In genomic region chrX:41116948-41117347, GRCh38 we compare ENCODE assay signal across 9 cellular contexts. TPM values are rescaled to one million over a fixed set of nuclear protein-coding genes. Genes with fewer than 3 reads are reported as not detected.
DNase-seq lines count a peak whose midpoint lies in the region; ATAC-seq, FAIRE-seq and TF ChIP-seq lines count a peak whose summit lies in the region.
"Had no signal": no experiment of that assay in that cellular context is flagged by ENCODE, and none has a peak within 500 bp of the region (broad histone marks: within the 10 kb centered on the region; RNA-seq: fewer than 3 reads in every experiment).

No MANE protein-coding gene starts in this region.

- CTCF ChIA-PET in T-cell (lab: Charles Lee) = interaction anchor here (0.5 to 3.9 kb wide), 10 partner anchors 9 to 1962 kb away, joined by 3 to 48 read pairs (median 4); no protein-coding TSS in a partner anchor

- ATAC-seq in HG02852 (IDR thresholded peaks at IDR 0.05; ENCODE audit: unreplicated experiment) (peak; percentile 84), T-cell (replicated peaks in 1 of 4) (peak; percentile 67 to 88 (median 80)), pancreas (peak in 3 of 4 donors; percentile 30 to 60 (median 49))

- peak overlapping the region; percentile 76 to 77 for H3K27ac Mint-ChIP-seq in T-cell

- peaks cover 80 to 88% (median 83%) of the 10 kb centered on the region in 3 donors for H3K4me1 Mint-ChIP-seq in T-cell

- POLR2A ChIA-PET in T-cell (lab: Charles Lee) = interaction anchor here (0.5 to 1.1 kb wide), 3 partner anchors 9 to 382 kb away, joined by 3 to 4 read pairs (median 3); no protein-coding TSS in a partner anchor

- no peaks in the 10 kb centered on the region for H3K27me3 ChIP-seq in pancreas

- intact Hi-C loops in pancreas (cut with DNase I) = loop anchor here in 1 of 3 donors (10.0 kb wide), 1 partner anchor 242 kb away; no protein-coding TSS in a partner anchor

- no peak for TF ChIP-seq CTCF in pancreas (IDR thresholded peaks at IDR 0.05)

- H3K27ac ChIP-seq in pancreas = no peak overlapping the region
- H3K27ac ChIP-seq: 22Rv1 had no signal

- H3K36me3 Mint-ChIP-seq in T-cell = no peaks in the 10 kb centered on the region

- H3K4me3 Mint-ChIP-seq in T-cell = peak overlapping the region; percentile 54 to 65 (median 55)

- peak; percentile 34 for DNase-seq in NCI-H2107 treated with DMSO at 0.1 percent for 48 hours (lab: John Stamatoyannopoulos, UW; ENCODE audit: unreplicated experiment)
- no peak for DNase-seq in NCI-H2107 (lab: John Stamatoyannopoulos, UW)
- peak in 1 of 34 experiments; percentile 2 for DNase-seq in T-cell
- DNase-seq in pancreas = no peak
- DNase-seq in stimulated activated CD4-positive, alpha-beta T cell treated with anti-CD3 and anti-CD28 coated beads, Interleukin-4, amount 100 ng/mL, for 4 hours = no peak
- DNase-seq in NCI-H524 treated with DMSO at 0.1 percent for 48 hours (lab: John Stamatoyannopoulos, UW) = no peak
- no peak for DNase-seq in DMS153 (lab: John Stamatoyannopoulos, UW)

- no peak for FAIRE-seq in pancreas (lab: Jason Lieb, UNC)

- H3K4me3 ChIP-seq in pancreas = no peak overlapping the region

- H3K36me3 ChIP-seq in pancreas = no peaks in the 10 kb centered on the region

- no peaks in the 10 kb centered on the region for H3K9me3 Mint-ChIP-seq in T-cell

- H3K9me3 ChIP-seq in pancreas = no peaks in the 10 kb centered on the region

- H3K4me1 ChIP-seq in pancreas = peaks cover 0 to 12% (median 4%) of the 10 kb centered on the region in 3 donors

- 4 to 49% methylated on average over 4 of the region's 4 CpGs for WGBS in pancreas, 2 donors

- H3K27me3 Mint-ChIP-seq in T-cell = no peaks in the 10 kb centered on the region

RNA-seq across cellular contexts. Expression of gene USP9X, which starts 31.7 kb away (rescaled TPM):
- total RNA-seq in T-cell (10 to 100 TPM; 51.7 to 84.2 (median 62.7) TPM), pancreas (10 to 100 TPM; 29.4 to 55.2 (median 32.2) TPM)
- polyA plus RNA-seq in pancreas = 10 to 100 TPM in 1 of 2 donors, 1 to 10 TPM in 1; 6.3 to 13.5 TPM
